Comparison of ENCODE assay signal across 20 cellular contexts in the genomic region with DNA sequence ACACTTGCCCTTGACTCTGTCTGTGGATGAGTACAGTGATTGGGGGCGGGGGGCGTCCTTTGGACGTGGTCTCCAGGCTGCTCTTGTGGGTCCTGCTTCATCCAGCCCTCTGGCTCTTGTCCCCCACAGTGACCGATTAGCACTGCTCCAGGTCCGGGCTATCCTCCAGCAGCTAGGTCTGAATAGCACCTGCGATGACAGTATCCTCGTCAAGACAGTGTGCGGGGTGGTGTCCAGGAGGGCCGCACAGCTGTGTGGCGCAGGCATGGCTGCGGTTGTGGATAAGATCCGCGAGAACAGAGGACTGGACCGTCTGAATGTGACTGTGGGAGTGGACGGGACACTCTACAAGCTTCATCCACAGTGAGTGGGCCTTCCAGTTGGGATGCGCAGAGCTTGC. TPM values are rescaled to one million over a fixed set of nuclear protein-coding genes. Genes with fewer than 3 reads are reported as not detected.
A peak's percentile ranks its signal among the peaks of the same experiment; 100 is the strongest.
DNase-seq lines count a peak whose midpoint lies in the region; ATAC-seq and TF ChIP-seq lines count a peak whose summit lies in the region.
"Had no signal": no experiment of that assay in that cellular context is flagged by ENCODE, and none has a peak within 500 bp of the region (broad histone marks: within the 10 kb centered on the region; RNA-seq: fewer than 3 reads in every experiment).

No MANE protein-coding gene starts in this region.

- no peak overlapping the region for H3K27ac ChIP-seq in Panc1 (ENCODE audit: low read length)
- H3K27ac ChIP-seq: C4-2B, prostate gland had no signal

- CTCF ChIA-PET in Panc1 (lab: Charles Lee): no interaction called here

- no peak for TF ChIP-seq CTCF in Panc1 (IDR thresholded peaks at IDR 0.05)

- H3K27me3 Mint-ChIP-seq in T-helper 17 cell: no peaks in the 10 kb centered on the region

- peaks cover 5% of the 10 kb centered on the region for H3K4me1 Mint-ChIP-seq in T-helper 17 cell
- H3K4me1 Mint-ChIP-seq: WTC11 had no signal

- in situ Hi-C loops in Panc1 (cut with HindIII; ENCODE audit: low pct_unique_long_range_greater_than_20kb, low sequenced_read_pairs): no loop called here

- no peak overlapping the region for H3K4me3 ChIP-seq in Panc1 (ENCODE audit: low read depth in 2 of 2, low read length in 2 of 2)
- H3K4me3 ChIP-seq: prostate gland had no signal

- ATAC-seq in Panc1: peak; percentile 35; the same call in 1 of the 2 replicates
- ATAC-seq in T-helper 17 cell: no peak
- ATAC-seq in left cardiac atrium: peak; percentile 7 to 30
- ATAC-seq in sciatic nerve: peak; percentile 7
- ATAC-seq in HG03460 (IDR thresholded peaks at IDR 0.05; ENCODE audit: unreplicated experiment): no peak
- ATAC-seq: left lobe of liver, WTC11 had no signal

- peaks cover 7% of the 10 kb centered on the region for H3K36me3 Mint-ChIP-seq in T-helper 17 cell (ENCODE audit: low read depth)

- BruUV-seq in Panc1 (replicated peaks; lab: Mats Ljungman, UMichigan): no TSS peak

- no peaks in the 10 kb centered on the region for H3K4me1 ChIP-seq in Panc1 (ENCODE audit: control insufficient read depth, insufficient read depth, low read length)
- H3K4me1 ChIP-seq: prostate gland had no signal

- no peaks in the 10 kb centered on the region for H3K36me3 ChIP-seq in Panc1 (ENCODE audit: control insufficient read depth, insufficient read depth, low read length)

- peak overlapping the region; percentile 62 for H3K27ac Mint-ChIP-seq in T-helper 17 cell
- H3K27ac Mint-ChIP-seq: WTC11 had no signal

- intact Hi-C loops in Panc1 (cut with micrococcal nuclease; ENCODE audit: unreplicated experiment): no loop called here
- intact Hi-C loops in left cardiac atrium (cut with DNase I): loop anchor here in 1 of 2 donors (10.0 kb wide), 1 partner anchor 394 kb away; no protein-coding TSS in a partner anchor
- intact Hi-C loops in sciatic nerve (cut with DNase I): no loop called here

- H3K4me3 Mint-ChIP-seq in T-helper 17 cell: no peak overlapping the region
- H3K4me3 Mint-ChIP-seq: WTC11 had no signal

- DNase-seq in Panc1 (ENCODE audit: low read depth, low spot score) (no peak), T-helper 17 cell (no peak), left cardiac atrium (no peak), sciatic nerve (ENCODE audit: low spot score) (no peak), NCI-H187 treated with DMSO at 0.1 percent for 48 hours (lab: John Stamatoyannopoulos, UW) (no peak), NCI-H526 (lab: John Stamatoyannopoulos, UW) (no peak)
- DNase-seq: activated CD4-positive, alpha-beta T cell treated with anti-CD3 and anti-CD28 coated beads, Interleukin-2, amount 50 U/mL, for 1 hour; activated naive CD4-positive, alpha-beta T cell treated with anti-CD3 and anti-CD28 coated beads, Interleukin-2, amount 50 U/mL, for 16 hours; activated T-cell treated with anti-CD3 and anti-CD28 coated beads, Interleukin-2, amount 50 U/mL, for 1 hour; anterior cingulate cortex; DMS79 treated with DMSO at 0.1 percent for 48 hours; NCI-H146; stimulated activated CD4-positive, alpha-beta T cell treated with anti-CD3 and anti-CD28 coated beads, Interleukin-4, amount 100 ng/mL, for 4 hours; T-helper 1 cell; trophoblast cell had no signal

- no peaks in the 10 kb centered on the region for H3K27me3 ChIP-seq in Panc1 (ENCODE audit: control insufficient read depth, insufficient read depth, low read length)

- POLR2A ChIA-PET in Panc1 (lab: Charles Lee): interaction anchor here (0.5 kb wide), 1 partner anchor 217 kb away, joined by 3 read pairs; no protein-coding TSS in a partner anchor

- H3K9me3 ChIP-seq in Panc1 (ENCODE audit: control insufficient read depth, insufficient read depth, low read depth, low read length) (no peaks in the 10 kb centered on the region), T-helper 17 cell (ENCODE audit: control insufficient read depth, low read length, poor library complexity, severe bottlenecking) (no peaks in the 10 kb centered on the region)
- H3K9me3 ChIP-seq: prostate gland had no signal

RNA-seq across cellular contexts. Expression of a gene that starts 18.3 kb away (rescaled TPM):
- total RNA-seq in Panc1 (2021; ENCODE audit: unreplicated experiment) (0.21 TPM), T-helper 17 cell (not detected), left cardiac atrium (under 1 TPM; 0.24 to 0.31 TPM), sciatic nerve (0.53 TPM)
- 0.94 TPM for polyA plus RNA-seq in Panc1 (2012; ENCODE audit: insufficient read length)
- total RNA-seq: left lobe of liver had no signal

RNA-seq across cellular contexts. Expression of a gene that starts 52.8 kb away (rescaled TPM):
- total RNA-seq in Panc1 (2021; ENCODE audit: unreplicated experiment): 199 TPM
- polyA plus RNA-seq in Panc1 (2012; ENCODE audit: insufficient read length): 415 TPM
- total RNA-seq in T-helper 17 cell: 10 to 100 TPM; 20.3 to 28.7 TPM
- total RNA-seq in left cardiac atrium: 10 to 100 TPM; 11.0 to 17.3 TPM
- total RNA-seq in sciatic nerve: 103 TPM

Comparison
In these comparisons a context has a peak if more than half of its experiments do, and no peak if none do; other contexts are left out.
1. ATAC-seq: peak in Panc1 (single experiment), left cardiac atrium (2 of 2) and sciatic nerve (single experiment); none in T-helper 17 cell (single experiment) and HG03460 (single experiment).